Comparison of ENCODE assay signal across 1 cellular context in genomic region chrX:19194285-19195242, GRCh38.
TF ChIP-seq lines count a peak whose summit lies in the region.

No MANE protein-coding gene starts in this region.

TF ChIP-seq in H1, 55 proteins besides CTCF, POLR2A, EP300 and RAD21 (continued from another document):
- TF ChIP-seq CHD7 (IDR thresholded peaks at IDR 0.05; ENCODE audit: insufficient replicate concordance, low read length) (no peak), PHF8 (conservative IDR thresholded peaks at IDR 0.05; ENCODE audit: low read depth, low read length) (no peak), RFX5 (IDR thresholded peaks at IDR 0.05; ENCODE audit: borderline replicate concordance, low read depth, low read length) (no peak), E2F6 (IDR thresholded peaks at IDR 0.05) (no peak), SAP30 (IDR thresholded peaks at IDR 0.05; ENCODE audit: insufficient read depth, insufficient replicate concordance, low read length) (no peak), NRF1 (IDR thresholded peaks at IDR 0.05; ENCODE audit: low read depth, low read length) (no peak), HDAC6 (IDR thresholded peaks at IDR 0.05; ENCODE audit: low read depth, low read length) (no peak), RXRA (IDR thresholded peaks at IDR 0.05; ENCODE audit: insufficient read depth, low read depth, low read length) (no peak)
